In the genomic region with DNA sequence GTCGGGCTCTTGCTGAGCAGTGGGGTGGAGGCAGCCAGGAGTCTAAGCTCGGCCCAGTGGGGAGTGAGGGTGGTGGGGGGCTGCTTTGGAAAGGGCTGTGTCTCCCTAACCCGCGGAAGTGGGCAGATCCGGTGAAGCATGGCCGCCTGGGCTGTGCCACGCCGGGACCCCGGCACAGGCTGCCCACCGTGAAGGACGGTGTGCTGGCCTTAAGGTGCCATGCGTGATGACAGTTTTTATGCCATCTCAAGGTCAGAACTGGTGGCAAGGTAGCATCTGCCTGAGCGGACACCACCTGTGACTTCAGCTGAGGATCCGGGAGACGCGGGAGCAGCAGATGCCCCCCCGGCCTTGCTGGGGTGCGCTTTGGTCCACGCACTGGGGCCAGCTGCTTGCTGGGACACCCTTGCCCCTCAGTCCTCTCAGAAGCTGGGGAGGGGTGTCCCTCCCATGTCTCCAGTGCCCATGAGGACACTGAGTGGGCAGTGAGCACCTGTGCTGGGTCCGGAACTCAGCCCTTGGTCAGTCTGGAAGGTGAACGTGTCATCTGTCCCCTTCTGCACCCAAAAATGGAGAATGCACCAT, we compare ENCODE assay signal across 15 cellular contexts. TPM values are rescaled to one million over a fixed set of nuclear protein-coding genes. Genes with fewer than 3 reads are reported as not detected.
A peak's percentile ranks its signal among the peaks of the same experiment; 100 is the strongest.
DNase-seq lines count a peak whose midpoint lies in the region; ATAC-seq, FAIRE-seq and TF ChIP-seq lines count a peak whose summit lies in the region.
"Had no signal": no experiment of that assay in that cellular context is flagged by ENCODE, and none has a peak within 500 bp of the region (broad histone marks: within the 10 kb centered on the region; RNA-seq: fewer than 3 reads in every experiment).

No MANE protein-coding gene starts in this region.

- H3K4me1 ChIP-seq in IMR-90 (ENCODE audit: control insufficient read depth, insufficient read depth, low read length) (peaks cover 39% of the 10 kb centered on the region), astrocyte (ENCODE audit: insufficient read depth, low read length) (peaks cover 47% of the 10 kb centered on the region), osteoblast (ENCODE audit: insufficient read depth, low read length) (peaks cover 56% of the 10 kb centered on the region)
- H3K4me1 ChIP-seq: SJCRH30 had no signal

- H4K5ac ChIP-seq in IMR-90 (ENCODE audit: low read depth, low read length) = peak overlapping the region; percentile 99

- no peak overlapping the region for H3K4me3 Mint-ChIP-seq in astrocyte (ENCODE audit: unreplicated experiment)
- H3K4me3 Mint-ChIP-seq: immature natural killer cell had no signal

- H3K27me3 ChIP-seq in IMR-90 (ENCODE audit: control insufficient read depth, insufficient read depth, low read length) (no peaks in the 10 kb centered on the region), astrocyte (ENCODE audit: insufficient read depth, low read length) (no peaks in the 10 kb centered on the region), osteoblast (ENCODE audit: insufficient read depth, low read length) (no peaks in the 10 kb centered on the region)
- H3K27me3 ChIP-seq: SJCRH30 had no signal

- no peak for FAIRE-seq in astrocyte (lab: Jason Lieb, UNC)
- FAIRE-seq: bronchial epithelial cell, D721Med had no signal

- ATAC-seq in IMR-90 (ENCODE audit: low read depth) (no peak), HG03039 (IDR thresholded peaks at IDR 0.05; ENCODE audit: unreplicated experiment) (no peak), GM19463 (IDR thresholded peaks at IDR 0.05; ENCODE audit: unreplicated experiment) (no peak)

- peaks cover 39% of the 10 kb centered on the region for H3K4me1 Mint-ChIP-seq in astrocyte (ENCODE audit: low read depth, unreplicated experiment)
- H3K4me1 Mint-ChIP-seq: immature natural killer cell had no signal

- CTCF ChIA-PET in IMR-90 (lab: Yijun Ruan, JAX) = no interaction called here

- TF ChIP-seq RAD21 in IMR-90 (IDR thresholded peaks at IDR 0.05; ENCODE audit: low read length) = no peak

- H3K4me2 ChIP-seq in IMR-90 (ENCODE audit: low read depth, low read length) (no peak overlapping the region), astrocyte (ENCODE audit: low read length) (no peak overlapping the region), osteoblast (ENCODE audit: insufficient read depth, low read length) (no peak overlapping the region)

- H3K14ac ChIP-seq in IMR-90 (replicated peaks; ENCODE audit: low read depth, low read length) = peak overlapping the region; percentile 99

- H3K79me2 ChIP-seq in astrocyte (ENCODE audit: insufficient read depth, low read length) (peaks cover 13% of the 10 kb centered on the region), osteoblast (ENCODE audit: insufficient read depth, low read length) (peaks cover 72% of the 10 kb centered on the region)

- peak overlapping the region; percentile 78 for H3K27ac Mint-ChIP-seq in astrocyte (ENCODE audit: unreplicated experiment)
- H3K27ac Mint-ChIP-seq: immature natural killer cell, nephron had no signal

- peak overlapping the region; percentile 98 for H2BK5ac ChIP-seq in IMR-90 (ENCODE audit: low read depth, low read length, poor library complexity, severe bottlenecking)

- POLR2A ChIA-PET in IMR-90 (lab: Charles Lee; ENCODE audit: unreplicated experiment) = interaction anchor here (0.5 kb wide), 1 partner anchor 533 kb away, joined by 3 read pairs; no protein-coding TSS in a partner anchor

- H3K27me3 Mint-ChIP-seq in astrocyte (ENCODE audit: low read depth, unreplicated experiment) = peaks cover 5% of the 10 kb centered on the region

- H4K20me1 ChIP-seq in IMR-90 (ENCODE audit: insufficient read depth, low read length) (no peaks in the 10 kb centered on the region), astrocyte (ENCODE audit: insufficient read depth, low read length) (no peaks in the 10 kb centered on the region), osteoblast (ENCODE audit: insufficient read depth, low read length) (no peaks in the 10 kb centered on the region)

- H2AK9ac ChIP-seq in IMR-90 (replicated peaks; ENCODE audit: low read depth, low read length, poor library complexity) = peak overlapping the region; percentile 99

- H3K36me3 Mint-ChIP-seq in astrocyte (ENCODE audit: low read depth, unreplicated experiment) = peaks cover 4% of the 10 kb centered on the region

- H3K18ac ChIP-seq in IMR-90 (ENCODE audit: low read depth, low read length) = peak overlapping the region; percentile 97

- peaks cover 35% of the 10 kb centered on the region for H3K36me3 ChIP-seq in IMR-90 (ENCODE audit: control insufficient read depth, insufficient read depth, low read length)
- no peaks in the 10 kb centered on the region for H3K36me3 ChIP-seq in astrocyte (ENCODE audit: insufficient read depth, low read length)
- peaks cover 48% of the 10 kb centered on the region for H3K36me3 ChIP-seq in osteoblast (ENCODE audit: insufficient read depth, low read length)
- H3K36me3 ChIP-seq: SJCRH30 had no signal

- peak; percentile 21 for DNase-seq in GM13976 (ENCODE audit: low spot score)
- DNase-seq in IMR-90 = no peak
- DNase-seq in astrocyte (ENCODE audit: low read depth) = no peak
- DNase-seq in osteoblast (ENCODE audit: insufficient read length, low spot score, missing footprints) = peak; percentile 70
- no peak for DNase-seq in activated gamma-delta T cell treated with Interleukin-2 at 50 U/mL for 16 hours
- no peak for DNase-seq in DMS 273 treated with DMSO at 0.1 percent for 48 hours (lab: John Stamatoyannopoulos, UW)
- DNase-seq: activated CD4-positive, alpha-beta T cell treated with anti-CD3 and anti-CD28 coated beads for 48 hours; immature natural killer cell; SJCRH30; stimulated activated naive CD4-positive, alpha-beta T cell had no signal

- peak overlapping the region; percentile 99 for H2AK5ac ChIP-seq in IMR-90 (ENCODE audit: low read depth, low read length)

- peaks cover 30% of the 10 kb centered on the region for H3K9me1 ChIP-seq in IMR-90 (ENCODE audit: insufficient read depth, low read length)

- peak overlapping the region; percentile 100 for H3K4ac ChIP-seq in IMR-90 (ENCODE audit: low read depth, low read length)

- no peak overlapping the region for H3K9ac ChIP-seq in IMR-90 (ENCODE audit: low read depth, low read length)
- peak overlapping the region; percentile 85 for H3K9ac ChIP-seq in astrocyte (ENCODE audit: low read length)

- no peak overlapping the region for H3K4me3 ChIP-seq in IMR-90 (ENCODE audit: insufficient read depth, low read depth, low read length)
- no peak overlapping the region for H3K4me3 ChIP-seq in astrocyte (ENCODE audit: insufficient read depth, low read depth, low read length)
- no peak overlapping the region for H3K4me3 ChIP-seq in osteoblast (ENCODE audit: insufficient read depth, low read length)
- H3K4me3 ChIP-seq: SJCRH30 had no signal

- TF ChIP-seq POLR2A in IMR-90 (IDR thresholded peaks at IDR 0.05; ENCODE audit: low read depth, low read length) = no peak

- TF ChIP-seq CTCF in GM13976 (IDR thresholded peaks at IDR 0.05; ENCODE audit: borderline replicate concordance, control extremely low read depth, extremely low read depth, insufficient read depth, missing control alignments) (no peak), IMR-90 (conservative IDR thresholded peaks at IDR 0.05; ENCODE audit: low read depth, low read length) (no peak), astrocyte (IDR thresholded peaks at IDR 0.05; ENCODE audit: insufficient read depth, low read depth, low read length) (no peak), osteoblast (IDR thresholded peaks at IDR 0.05; ENCODE audit: extremely low read depth, low read depth, low read length) (no peak)

- peak overlapping the region; percentile 100; the same call in 1 of the 2 replicates for H3K23ac ChIP-seq in IMR-90 (ENCODE audit: low read depth, low read length)

- H3K27ac ChIP-seq in IMR-90 (ENCODE audit: insufficient read depth, low read length) = peak overlapping the region; percentile 98
- H3K27ac ChIP-seq in astrocyte (ENCODE audit: low read depth, low read length) = peak overlapping the region; percentile 81
- peak overlapping the region; percentile 100 for H3K27ac ChIP-seq in osteoblast (ENCODE audit: low read depth, low read length)
- H3K27ac ChIP-seq: SJCRH30 had no signal

- peak overlapping the region; percentile 100 for H2BK120ac ChIP-seq in IMR-90 (ENCODE audit: low read depth, low read length)

- peaks cover 22 to 91% of the 10 kb centered on the region in 2 experiments for H3K79me1 ChIP-seq in IMR-90 (ENCODE audit: low read depth in 1 of 2, low read length in 2 of 2)

- peak overlapping the region; percentile 99 for H2BK20ac ChIP-seq in IMR-90 (ENCODE audit: low read depth, low read length)

- peak overlapping the region; percentile 100 for H4K91ac ChIP-seq in IMR-90 (ENCODE audit: insufficient read depth, low read depth, low read length)

- H2AFZ ChIP-seq in IMR-90 (replicated peaks; ENCODE audit: low read length, poor library complexity) = no peak overlapping the region
- no peak overlapping the region for H2AFZ ChIP-seq in astrocyte (ENCODE audit: low read depth, low read length)
- H2AFZ ChIP-seq in osteoblast (ENCODE audit: low read length) = no peak overlapping the region

- H2BK15ac ChIP-seq in IMR-90 (ENCODE audit: low read depth, low read length) = peak overlapping the region; percentile 100; the same call in 1 of the 3 replicates

- BruUV-seq in IMR-90 (replicated peaks; lab: Mats Ljungman, UMichigan) = no TSS peak

- in situ Hi-C loops in GM13976 (cut with MboI; ENCODE audit: low sequenced_read_pairs, unreplicated experiment) = no loop called here
- in situ Hi-C loops in IMR-90 (cut with MboI; ENCODE audit: low sequenced_read_pairs) = no loop called here

- 95% methylated on average over 18 of the region's 21 CpGs; no CpG with 5 or more reads in 1 of the 2 experiments for WGBS in IMR-90 (ENCODE audit: extremely low coverage in 2 of 2, insufficient read length in 1 of 2), 2 experiments

- intact Hi-C loops in IMR-90 (cut with micrococcal nuclease) = no loop called here

- dilution Hi-C loops in IMR-90 (cut with HindIII; ENCODE audit: low sequenced_read_pairs, unreplicated experiment) = no loop called here

- peak overlapping the region; percentile 99 to 100 for H4K8ac ChIP-seq in IMR-90 (ENCODE audit: low read depth in 2 of 2, low read length in 2 of 2)

- no peak overlapping the region for H3K56ac ChIP-seq in IMR-90 (ENCODE audit: extremely low read depth, insufficient read depth, low read length)

- H3K9me3 ChIP-seq in IMR-90 (ENCODE audit: control insufficient read depth, insufficient read depth, low read length) (no peaks in the 10 kb centered on the region), astrocyte (ENCODE audit: insufficient read depth, low read depth, low read length) (no peaks in the 10 kb centered on the region), osteoblast (ENCODE audit: low read depth, low read length) (no peaks in the 10 kb centered on the region)
- H3K9me3 ChIP-seq: SJCRH30 had no signal

- no peaks in the 10 kb centered on the region for H3K9me3 Mint-ChIP-seq in astrocyte (ENCODE audit: unreplicated experiment)
- H3K9me3 Mint-ChIP-seq: immature natural killer cell had no signal

TF ChIP-seq in IMR-90, 13 proteins besides CTCF, POLR2A, EP300 and RAD21 (continues in another document):
- no peak for TF ChIP-seq MAFK (IDR thresholded peaks at IDR 0.05; ENCODE audit: low read depth, low read length)
- no peak for TF ChIP-seq SMC3 (IDR thresholded peaks at IDR 0.05; ENCODE audit: low read depth, low read length)

RNA-seq across cellular contexts. Expression of a gene that starts 53.9 kb away (rescaled TPM):
- total RNA-seq in IMR-90 (2012; rRNA removed) (15.6 and 16.7 TPM in 2 replicates), astrocyte (8.6 and 10.5 TPM in 2 replicates), osteoblast (52.2 and 54.6 TPM in 2 replicates)
- polyA plus RNA-seq in IMR-90 (2012; rRNA removed) = 36.1 and 37.1 TPM in 2 replicates
- polyA plus RNA-seq in IMR-90 (2012; cell fraction: cytosol; rRNA removed) = 24.9 and 33.9 TPM in 2 replicates
- 77.0 and 141 TPM in 2 replicates for polyA plus RNA-seq in IMR-90 (2012; cell fraction: nucleus; rRNA removed; ENCODE audit: low replicate concordance)

Comparison
In these comparisons a context has a peak if more than half of its experiments do, and no peak if none do; other contexts are left out.
1. DNase-seq: peak in GM13976 (single experiment) and osteoblast (single experiment); none in IMR-90 (single experiment), astrocyte (single experiment), activated gamma-delta T cell treated with Interleukin-2 at 50 U/mL for 16 hours (single experiment) and DMS 273 treated with DMSO at 0.1 percent for 48 hours (single experiment).
2. Peak in every context shown above with its lines, with median percentiles within 50 percentile points of each other: H3K27ac ChIP-seq.